In the genomic region with DNA sequence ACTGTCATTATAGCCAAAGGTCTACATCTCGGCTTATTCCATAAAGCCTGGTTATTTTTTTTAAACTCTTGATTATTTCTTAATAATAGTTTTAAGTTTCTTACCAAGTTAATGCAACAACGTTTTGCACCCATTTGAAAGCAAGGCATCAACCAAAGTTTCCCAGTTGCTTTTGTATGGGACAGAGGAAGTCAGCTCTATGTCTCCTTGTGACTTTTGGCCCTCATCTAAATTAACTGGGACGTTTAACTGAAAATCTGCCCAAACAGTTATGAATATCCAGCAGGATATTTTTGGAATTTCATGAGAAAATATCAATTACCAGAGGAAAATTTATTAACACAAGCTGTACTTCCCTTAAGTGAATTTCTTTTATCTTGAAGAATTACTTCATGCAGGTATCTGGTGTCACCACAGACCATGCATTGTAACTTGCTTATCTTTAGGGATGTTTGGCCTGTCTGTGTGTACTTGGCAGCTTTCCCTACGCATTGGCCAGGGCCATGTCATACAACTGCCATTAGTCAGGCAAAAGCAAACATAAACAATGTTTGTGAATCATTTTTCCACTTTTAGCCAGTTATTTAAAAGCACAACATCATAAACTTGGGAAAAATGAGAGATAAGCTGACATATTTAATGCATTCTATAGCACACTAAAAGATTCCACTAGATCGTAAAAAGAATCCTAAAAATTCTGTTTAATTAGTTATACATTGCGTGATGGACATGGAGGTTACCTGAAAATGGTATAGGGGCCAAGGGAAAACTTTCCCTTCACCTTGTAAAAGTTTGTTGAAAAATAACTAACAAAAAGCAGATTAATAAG, we compare ENCODE assay signal across 8 cellular contexts.
A peak's percentile ranks its signal among the peaks of the same experiment; 100 is the strongest.
DNase-seq lines count a peak whose midpoint lies in the region; ATAC-seq and TF ChIP-seq lines count a peak whose summit lies in the region.

No MANE protein-coding gene starts in this region.

- TF ChIP-seq EP300 in gastroesophageal sphincter (IDR thresholded peaks at IDR 0.05): no peak

- H3K4me2 ChIP-seq in GM23248 (ENCODE audit: unreplicated experiment): peak overlapping the region; percentile 50

- H3K9ac ChIP-seq in GM23248: no peak overlapping the region

- H3K9me2 ChIP-seq in GM23248 (ENCODE audit: insufficient read depth): no peaks in the 10 kb centered on the region

- no peaks in the 10 kb centered on the region for H3K79me2 ChIP-seq in GM23248 (ENCODE audit: insufficient read depth)

- no peaks in the 10 kb centered on the region for H3K9me3 ChIP-seq in GM23248 (ENCODE audit: low read depth)
- H3K9me3 ChIP-seq in RWPE2 (ENCODE audit: severe bottlenecking): no peaks in the 10 kb centered on the region
- H3K9me3 ChIP-seq in gastroesophageal sphincter: no peaks in the 10 kb centered on the region
- no peaks in the 10 kb centered on the region for H3K9me3 ChIP-seq in effector memory CD4-positive, alpha-beta T cell (ENCODE audit: control insufficient read depth, low read length)

- H3K4me3 ChIP-seq in GM23248 (no peak overlapping the region), RWPE2 (ENCODE audit: severe bottlenecking) (no peak overlapping the region), gastroesophageal sphincter (no peak overlapping the region), skeletal muscle cell (ENCODE audit: low read depth, low read length) (no peak overlapping the region)
- H3K4me3 ChIP-seq in effector memory CD4-positive, alpha-beta T cell (ENCODE audit: insufficient read depth, low read depth, low read length, poor library complexity, severe bottlenecking): no peak overlapping the region

- peak; percentile 90 for DNase-seq in GM23248
- no peak for DNase-seq in RWPE2 (ENCODE audit: low spot score)
- DNase-seq in skeletal muscle cell (ENCODE audit: low read depth): peak; percentile 59
- no peak for DNase-seq in effector memory CD4-positive, alpha-beta T cell
- DNase-seq in NCI-H1417 treated with DMSO at 0.1 percent for 48 hours (lab: John Stamatoyannopoulos, UW): no peak

- H2AFZ ChIP-seq in GM23248: no peak overlapping the region

- H4K20me1 ChIP-seq in GM23248 (ENCODE audit: insufficient read depth): no peaks in the 10 kb centered on the region

- H3K36me3 ChIP-seq in GM23248 (ENCODE audit: low read depth) (no peaks in the 10 kb centered on the region), RWPE2 (ENCODE audit: low read depth) (no peaks in the 10 kb centered on the region), gastroesophageal sphincter (no peaks in the 10 kb centered on the region)
- no peaks in the 10 kb centered on the region for H3K36me3 ChIP-seq in effector memory CD4-positive, alpha-beta T cell (ENCODE audit: control insufficient read depth, insufficient read depth, low read length)

- TF ChIP-seq CTCF in RWPE2 (IDR thresholded peaks at IDR 0.05; ENCODE audit: poor library complexity, severe bottlenecking) (no peak), gastroesophageal sphincter (IDR thresholded peaks at IDR 0.05) (no peak)

- H3F3A ChIP-seq in GM23248 (ENCODE audit: insufficient read depth): peaks cover 53% of the 10 kb centered on the region

- no peak for TF ChIP-seq POLR2A in gastroesophageal sphincter (IDR thresholded peaks at IDR 0.05)

- H3K27me3 ChIP-seq in GM23248 (replicated peaks; ENCODE audit: insufficient read depth) (no peaks in the 10 kb centered on the region), RWPE2 (ENCODE audit: insufficient read depth, poor library complexity, severe bottlenecking) (no peaks in the 10 kb centered on the region), gastroesophageal sphincter (no peaks in the 10 kb centered on the region)
- no peaks in the 10 kb centered on the region for H3K27me3 ChIP-seq in effector memory CD4-positive, alpha-beta T cell (replicated peaks; ENCODE audit: control insufficient read depth, insufficient read depth, low read length, poor library complexity, severe bottlenecking)

- H3K27ac ChIP-seq in GM23248 (peak overlapping the region; percentile 48), RWPE2 (ENCODE audit: poor library complexity, severe bottlenecking) (peak overlapping the region; percentile 23), gastroesophageal sphincter (peak overlapping the region; percentile 43 to 83 (median 70))
- H3K27ac ChIP-seq in effector memory CD4-positive, alpha-beta T cell (ENCODE audit: insufficient read depth, low read length, poor library complexity, severe bottlenecking): no peak overlapping the region

- in situ Hi-C loops in GM23248 (cut with MboI): no loop called here

- ATAC-seq in RWPE2 (ENCODE audit: low read depth) (peak; percentile 80), gastroesophageal sphincter (no peak), HG03025 (IDR thresholded peaks at IDR 0.05; ENCODE audit: low FRiP score, unreplicated experiment) (no peak), GM19395 (IDR thresholded peaks at IDR 0.05; ENCODE audit: unreplicated experiment) (no peak)

- H3K4me1 ChIP-seq in GM23248 (ENCODE audit: insufficient read depth) (peaks cover 81% of the 10 kb centered on the region), RWPE2 (ENCODE audit: insufficient read depth, poor library complexity, severe bottlenecking) (peaks cover 27% of the 10 kb centered on the region), gastroesophageal sphincter (peaks cover 24 to 81% (median 31%) of the 10 kb centered on the region in 3 donors)
- H3K4me1 ChIP-seq in effector memory CD4-positive, alpha-beta T cell (ENCODE audit: control insufficient read depth, insufficient read depth, low read length, poor library complexity, severe bottlenecking): no peaks in the 10 kb centered on the region

- 19 to 20% methylated on average over 6 of the region's 6 CpGs for WGBS in GM23248 (ENCODE audit: low coverage in 1 of 2, low lambda C conversion rate in 2 of 2, missing lambda C conversion rate in 2 of 2), 2 experiments
- 17 to 50% methylated on average over 4 to 6 of the region's 6 CpGs for WGBS in gastroesophageal sphincter (ENCODE audit: low coverage in 1 of 2), 2 donors

Comparison
In these comparisons a context has a peak if more than half of its experiments do, and no peak if none do; other contexts are left out.
1. DNase-seq: peak in GM23248 (single experiment) and skeletal muscle cell (single experiment); none in RWPE2 (single experiment), effector memory CD4-positive, alpha-beta T cell (0 of 3) and NCI-H1417 treated with DMSO at 0.1 percent for 48 hours (single experiment).